ENCODE assay signal across 8 cellular contexts in the genomic region with DNA sequence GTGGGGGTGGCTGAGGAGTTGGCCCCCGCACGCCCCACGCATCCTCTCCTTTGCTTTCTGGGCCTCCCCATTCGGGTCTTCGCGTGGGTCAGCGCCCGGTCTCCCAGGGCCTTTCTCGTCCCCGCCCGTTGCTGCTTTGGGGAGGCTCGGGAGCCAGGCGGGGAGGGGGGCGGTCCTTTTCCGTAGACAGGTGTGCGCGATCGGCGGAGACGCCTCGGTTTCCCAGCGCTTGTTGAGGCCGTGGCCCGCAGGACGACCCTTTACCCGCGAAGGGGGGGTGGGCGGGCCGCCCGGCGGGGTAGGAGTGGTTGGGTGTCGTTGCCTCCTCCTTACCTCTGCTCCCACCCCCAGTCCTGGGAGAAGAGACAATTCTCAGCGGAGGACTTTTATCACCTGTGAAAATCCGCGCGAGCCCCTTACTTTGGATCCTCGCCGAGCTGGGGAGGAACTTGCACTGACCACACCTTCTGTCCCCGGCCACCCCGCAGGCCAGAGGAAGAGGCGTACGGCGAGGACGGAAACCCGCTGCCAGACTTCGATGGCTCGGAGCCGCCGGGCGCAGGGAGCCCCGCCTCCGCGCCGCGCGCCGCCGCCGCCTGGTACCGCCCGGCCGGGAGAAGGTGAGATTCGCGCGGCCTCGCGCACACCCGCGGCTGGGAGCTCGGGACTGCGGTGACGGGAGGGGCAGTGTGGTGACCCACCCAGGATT. TPM values are rescaled to one million over a fixed set of nuclear protein-coding genes. Genes with fewer than 3 reads are reported as not detected.
A peak's percentile ranks its signal among the peaks of the same experiment; 100 is the strongest.
DNase-seq lines count a peak whose midpoint lies in the region; ATAC-seq and TF ChIP-seq lines count a peak whose summit lies in the region.

No MANE protein-coding gene starts in this region.

- WGBS in thyroid gland, 2 donors, result 0 to 5% methylated on average over 11 to 14 of the region's 72 CpGs

- ATAC-seq in left colon (peak; percentile 15), HG02610 (IDR thresholded peaks at IDR 0.05; ENCODE audit: unreplicated experiment) (no peak), GM21825 (IDR thresholded peaks at IDR 0.05; ENCODE audit: unreplicated experiment) (no peak)

- H3K27me3 ChIP-seq in thyroid gland, result peaks cover 58% of the 10 kb centered on the region

- H3K4me3 ChIP-seq in thyroid gland (replicated peaks in 1 of 3), result peak overlapping the region in 1 of 3 donors; percentile 28

- H3K9me3 Mint-ChIP-seq in activated naive CD8-positive, alpha-beta T cell treated with anti-CD3 and anti-CD28 coated beads for 36 hours, result peaks cover 5% of the 10 kb centered on the region

- no peaks in the 10 kb centered on the region for H3K36me3 Mint-ChIP-seq in activated naive CD8-positive, alpha-beta T cell treated with anti-CD3 and anti-CD28 coated beads for 36 hours

- peaks cover 16% of the 10 kb centered on the region for H3K4me1 Mint-ChIP-seq in activated naive CD8-positive, alpha-beta T cell treated with anti-CD3 and anti-CD28 coated beads for 36 hours

- H3K9me3 ChIP-seq in thyroid gland, result no peaks in the 10 kb centered on the region

- peak overlapping the region; percentile 61 for H3K4me3 Mint-ChIP-seq in activated naive CD8-positive, alpha-beta T cell treated with anti-CD3 and anti-CD28 coated beads for 36 hours

- peaks cover 92% of the 10 kb centered on the region for H3K27me3 Mint-ChIP-seq in activated naive CD8-positive, alpha-beta T cell treated with anti-CD3 and anti-CD28 coated beads for 36 hours

- no peaks in the 10 kb centered on the region for H3K36me3 ChIP-seq in thyroid gland

- H3K4me1 ChIP-seq in thyroid gland, result peaks cover 24 to 38% of the 10 kb centered on the region in 2 donors

- H3K27ac Mint-ChIP-seq in activated naive CD8-positive, alpha-beta T cell treated with anti-CD3 and anti-CD28 coated beads for 36 hours, result no peak overlapping the region

- no peak for TF ChIP-seq CTCF in thyroid gland (IDR thresholded peaks at IDR 0.05)

- H3K27ac ChIP-seq in thyroid gland, result no peak overlapping the region

- intact Hi-C loops in left colon (cut with DNase I, micrococcal nuclease), result no loop called here
- intact Hi-C loops in thyroid gland (cut with DNase I), result no loop called here

- DNase-seq in stimulated activated CD4-positive, alpha-beta T cell treated with anti-CD3 and anti-CD28 coated beads, Interleukin-4, amount 100 ng/mL, for 1 hour, result peak; percentile 16
- DNase-seq in stimulated activated CD4-positive, alpha-beta T cell treated with anti-CD3 and anti-CD28 coated beads, Interleukin-12 subunit alpha, Interleukin-12 subunit beta, amount 100 ng/mL, for 4 hours, result no peak
- DNase-seq in activated naive CD8-positive, alpha-beta T cell treated with anti-CD3 and anti-CD28 coated beads for 36 hours, result peak; percentile 26
- DNase-seq in left colon, result no peak
- peak; percentile 30 to 33 for DNase-seq in thyroid gland
- DNase-seq in NOMO-1 treated with DMSO at 0.1 percent for 48 hours (lab: John Stamatoyannopoulos, UW; ENCODE audit: unreplicated experiment), result no peak

- no peak for TF ChIP-seq POLR2A in thyroid gland (IDR thresholded peaks at IDR 0.05)

RNA-seq across cellular contexts. Expression of gene ADCYAP1, which starts 2.7 kb away (rescaled TPM):
- not detected for total RNA-seq in activated naive CD8-positive, alpha-beta T cell treated with anti-CD3 and anti-CD28 coated beads for 36 hours
- under 1 TPM; 0.21 to 0.75 TPM for total RNA-seq in left colon
- under 1 TPM in 3 of 4 donors, not detected in 1; 0.13 to 0.75 (median 0.20) TPM for total RNA-seq in thyroid gland

Comparison
In these comparisons a context has a peak if more than half of its experiments do, and no peak if none do; other contexts are left out.
1. DNase-seq: peak in stimulated activated CD4-positive, alpha-beta T cell treated with anti-CD3 and anti-CD28 coated beads, Interleukin-4, amount 100 ng/mL, for 1 hour (single experiment), activated naive CD8-positive, alpha-beta T cell treated with anti-CD3 and anti-CD28 coated beads for 36 hours (single experiment) and thyroid gland (2 of 2); none in stimulated activated CD4-positive, alpha-beta T cell treated with anti-CD3 and anti-CD28 coated beads, Interleukin-12 subunit alpha, Interleukin-12 subunit beta, amount 100 ng/mL, for 4 hours (single experiment), left colon (0 of 2) and NOMO-1 treated with DMSO at 0.1 percent for 48 hours (single experiment).